Comparison of ENCODE assay signal across 8 cellular contexts in genomic region chr22:41300661-41301060, GRCh38. TPM values are rescaled to one million over a fixed set of nuclear protein-coding genes. Genes with fewer than 3 reads are reported as not detected.
DNase-seq lines count a peak whose midpoint lies in the region; ATAC-seq and TF ChIP-seq lines count a peak whose summit lies in the region.

No MANE protein-coding gene starts in this region.

- H3K4me1 ChIP-seq in BE2C (peaks cover 7% of the 10 kb centered on the region), colonic mucosa (peaks cover 3% of the 10 kb centered on the region)

- POLR2A ChIA-PET in naive thymus-derived CD8-positive, alpha-beta T cell (lab: Charles Lee): interaction anchor here (0.8 to 3.7 kb wide), 9 partner anchors 8 to 444 kb away, joined by 3 to 112 read pairs (median 4); partner anchors contain the start of genes RANGAP1, ST13, TEF and TOB2

- H3K9me3 Mint-ChIP-seq in IgD-negative memory B cell: no peaks in the 10 kb centered on the region
- H3K9me3 Mint-ChIP-seq in naive thymus-derived CD8-positive, alpha-beta T cell: no peaks in the 10 kb centered on the region

- H3K36me3 Mint-ChIP-seq in IgD-negative memory B cell: no peaks in the 10 kb centered on the region
- peaks cover 0 to 2% (median 0%) of the 10 kb centered on the region in 3 donors for H3K36me3 Mint-ChIP-seq in naive thymus-derived CD8-positive, alpha-beta T cell

- H3K4me1 Mint-ChIP-seq in IgD-negative memory B cell: peaks cover 11 to 19% (median 19%) of the 10 kb centered on the region in 3 donors
- peaks cover 17 to 33% (median 29%) of the 10 kb centered on the region in 4 donors for H3K4me1 Mint-ChIP-seq in naive thymus-derived CD8-positive, alpha-beta T cell

- peak overlapping the region; percentile 91 for H3K4me3 ChIP-seq in BE2C (ENCODE audit: low read depth, low read length)
- peak overlapping the region; percentile 98 for H3K4me3 ChIP-seq in colonic mucosa

- H3K36me3 ChIP-seq in BE2C (peaks cover 14% of the 10 kb centered on the region), colonic mucosa (no peaks in the 10 kb centered on the region)

- H3K9me3 ChIP-seq in BE2C (no peaks in the 10 kb centered on the region), colonic mucosa (no peaks in the 10 kb centered on the region)

- DNase-seq in BE2C (no peak), colonic mucosa (no peak), SIG-M5 (lab: John Stamatoyannopoulos, UW) (no peak), NCI-H526 treated with DMSO at 0.1 percent for 48 hours (lab: John Stamatoyannopoulos, UW) (no peak), dermis blood vessel endothelial cell (no peak)
- DNase-seq in naive thymus-derived CD8-positive, alpha-beta T cell: no peak

- ATAC-seq in naive thymus-derived CD8-positive, alpha-beta T cell: no peak
- no peak for ATAC-seq in GM21737 (IDR thresholded peaks at IDR 0.05; ENCODE audit: unreplicated experiment)

- no peak for TF ChIP-seq CTCF in BE2C (IDR thresholded peaks at IDR 0.05; ENCODE audit: low read depth, low read length)
- no peak for TF ChIP-seq CTCF in colonic mucosa (IDR thresholded peaks at IDR 0.05)

- H3K27me3 ChIP-seq in BE2C: no peaks in the 10 kb centered on the region
- H3K27me3 ChIP-seq in colonic mucosa: no peaks in the 10 kb centered on the region

- H3K27ac Mint-ChIP-seq in IgD-negative memory B cell: peak overlapping the region; percentile 21 to 95 (median 90)
- H3K27ac Mint-ChIP-seq in naive thymus-derived CD8-positive, alpha-beta T cell: peak overlapping the region; percentile 80 to 96 (median 88)

- no peak overlapping the region for H3K27ac ChIP-seq in colonic mucosa

- intact Hi-C loops in colonic mucosa (cut with DNase I): loop anchor here (5.0 kb wide), 1 partner anchor 67 kb away; no protein-coding TSS in a partner anchor

- peak overlapping the region; percentile 84 to 93 for H3K9ac ChIP-seq in colonic mucosa (ENCODE audit: low read depth in 2 of 2, low read length in 2 of 2)

- no peaks in the 10 kb centered on the region for H3K27me3 Mint-ChIP-seq in IgD-negative memory B cell
- H3K27me3 Mint-ChIP-seq in naive thymus-derived CD8-positive, alpha-beta T cell: no peaks in the 10 kb centered on the region

- peak overlapping the region; percentile 60 to 94 (median 78) for H3K4me3 Mint-ChIP-seq in IgD-negative memory B cell
- peak overlapping the region; percentile 63 to 89 (median 78) for H3K4me3 Mint-ChIP-seq in naive thymus-derived CD8-positive, alpha-beta T cell

RNA-seq across cellular contexts. Expression of gene ZC3H7B, which starts 0.7 kb away (rescaled TPM):
- polyA plus RNA-seq in BE2C (2012; ENCODE audit: insufficient read depth, insufficient read length, low read depth): 89.3 TPM
- 1.4 TPM for polyA plus RNA-seq in IgD-negative memory B cell
- total RNA-seq in colonic mucosa (10 to 100 TPM; 35.2 to 51.7 TPM), dermis blood vessel endothelial cell (68.4 and 102 TPM in 2 replicates)
- 10 to 100 TPM; 48.0 to 48.1 TPM for total RNA-seq in naive thymus-derived CD8-positive, alpha-beta T cell
- polyA plus RNA-seq in naive thymus-derived CD8-positive, alpha-beta T cell: 1 to 10 TPM in 2 of 3 donors, under 1 TPM in 1; 0.65 to 1.5 (median 1.2) TPM

RNA-seq across cellular contexts. Expression of gene RANGAP1, which starts 14.7 kb away (rescaled TPM):
- polyA plus RNA-seq in BE2C (2012; ENCODE audit: insufficient read depth, insufficient read length, low read depth): 80.2 TPM
- polyA plus RNA-seq in IgD-negative memory B cell: 21.6 TPM
- total RNA-seq in colonic mucosa (100 to 1,000 TPM in 1 of 2 donors, 10 to 100 TPM in 1; 35.5 to 124 TPM), dermis blood vessel endothelial cell (84.2 and 106 TPM in 2 replicates)
- 10 to 100 TPM; 80.0 to 86.6 TPM for total RNA-seq in naive thymus-derived CD8-positive, alpha-beta T cell
- 10 to 100 TPM; 18.9 to 30.1 (median 23.8) TPM for polyA plus RNA-seq in naive thymus-derived CD8-positive, alpha-beta T cell

RNA-seq across cellular contexts. Expression of gene CHADL, which starts 59.9 kb away (rescaled TPM):
- 0.59 TPM for polyA plus RNA-seq in BE2C (2012; ENCODE audit: insufficient read depth, insufficient read length, low read depth)
- 0.63 TPM for polyA plus RNA-seq in IgD-negative memory B cell
- 1 to 10 TPM in 1 of 2 donors, under 1 TPM in 1; 0.62 to 1.8 TPM for total RNA-seq in colonic mucosa
- total RNA-seq in naive thymus-derived CD8-positive, alpha-beta T cell: under 1 TPM; 0.83 to 0.85 TPM
- 1 to 10 TPM in 2 of 3 donors, under 1 TPM in 1; 0.49 to 1.7 (median 1.3) TPM for polyA plus RNA-seq in naive thymus-derived CD8-positive, alpha-beta T cell
- total RNA-seq in dermis blood vessel endothelial cell: 1.1 and 2.0 TPM in 2 replicates
